ENCODE assay signal across 7 cellular contexts in genomic region chr6:43723737-43724295, GRCh38. TPM values are rescaled to one million over a fixed set of nuclear protein-coding genes. Genes with fewer than 3 reads are reported as not detected.
DNase-seq lines count a peak whose midpoint lies in the region; ATAC-seq and TF ChIP-seq lines count a peak whose summit lies in the region.

No MANE protein-coding gene starts in this region.

- H3K4me3 Mint-ChIP-seq in HFFc6 = no peak overlapping the region
- no peak overlapping the region for H3K4me3 Mint-ChIP-seq in WTC11

- DNase-seq in HFFc6 (no peak), NCI-H146 (lab: John Stamatoyannopoulos, UW) (peak; percentile 88), WTC11 (ENCODE audit: low spot score) (peak; percentile 80), cardiac fibroblast (ENCODE audit: low read depth in 2 of 2) (peak; percentile 76 to 77), left lobe of liver (ENCODE audit: low spot score) (peak; percentile 77)
- DNase-seq in stimulated activated CD8-positive, alpha-beta memory T cell treated with anti-CD3 and anti-CD28 coated beads, Interleukin-15, amount 100 ng/mL, for 48 hours (ENCODE audit: low read depth in 2 of 2) = peak; percentile 49 to 55

- POLR2A ChIA-PET in WTC11 (lab: Charles Lee) = interaction anchor here (1.0 kb wide), 1 partner anchor 45 kb away, joined by 4 read pairs; no protein-coding TSS in a partner anchor

- no peaks in the 10 kb centered on the region for H3K36me3 Mint-ChIP-seq in HFFc6 (ENCODE audit: low read depth)
- H3K36me3 Mint-ChIP-seq in WTC11 = no peaks in the 10 kb centered on the region

- no peak overlapping the region for H3K4me3 ChIP-seq in cardiac fibroblast (replicated peaks in 1 of 2; ENCODE audit: low read depth in 2 of 2, low read length in 2 of 2)

- H3K4me1 Mint-ChIP-seq in HFFc6 (ENCODE audit: low read depth) (peaks cover 7% of the 10 kb centered on the region; the same call in 1 of the 2 replicates), WTC11 (peaks cover 12% of the 10 kb centered on the region)

- ATAC-seq in WTC11 = peak; percentile 93
- ATAC-seq in left lobe of liver = peak; percentile 97

- no peak overlapping the region for H3K27ac Mint-ChIP-seq in HFFc6
- no peak overlapping the region for H3K27ac Mint-ChIP-seq in WTC11

- peak; percentile 86 for TF ChIP-seq CTCF in GM12872 (IDR thresholded peaks at IDR 0.05; ENCODE audit: insufficient read depth, low read depth, low read length)
- TF ChIP-seq CTCF in HFFc6 (IDR thresholded peaks at IDR 0.05) = peak; percentile 79
- TF ChIP-seq CTCF in WTC11 (IDR thresholded peaks at IDR 0.05) = peak; percentile 60
- TF ChIP-seq CTCF in cardiac fibroblast (IDR thresholded peaks at IDR 0.05; ENCODE audit: low read depth, low read length) = peak; percentile 72

- H3K27me3 Mint-ChIP-seq in HFFc6 (ENCODE audit: insufficient read depth) (peaks cover 12% of the 10 kb centered on the region), WTC11 (ENCODE audit: low read depth) (no peaks in the 10 kb centered on the region; the same call in 1 of the 2 replicates)

- CTCF ChIA-PET in WTC11 (lab: Charles Lee) = interaction anchor here (0.6 to 2.7 kb wide), 16 partner anchors 9 to 355 kb away, joined by 3 to 18 read pairs (median 6); partner anchors contain the start of genes RSPH9 and VEGFA

- H3K9me3 Mint-ChIP-seq in HFFc6 (no peaks in the 10 kb centered on the region), WTC11 (peaks cover 1% of the 10 kb centered on the region)

TF ChIP-seq in WTC11, 78 proteins besides CTCF, POLR2A, EP300 and RAD21 (continues in another document):
- TF ChIP-seq AFF4 (CRISPR knock-in tag; IDR thresholded peaks at IDR 0.05; ENCODE audit: borderline replicate concordance) (no peak), NFE2L1 (CRISPR knock-in tag; IDR thresholded peaks at IDR 0.05) (no peak), IRF1 (CRISPR knock-in tag; IDR thresholded peaks at IDR 0.05) (no peak), ZMAT4 (CRISPR knock-in tag; IDR thresholded peaks at IDR 0.05) (no peak), ZNF425 (CRISPR knock-in tag; conservative IDR thresholded peaks at IDR 0.05) (no peak), ZNF423 (CRISPR knock-in tag; IDR thresholded peaks at IDR 0.05) (peak; percentile 13; the same call in 1 of the 2 replicates), FOXJ3 (CRISPR knock-in tag; IDR thresholded peaks at IDR 0.05; ENCODE audit: borderline replicate concordance) (no peak), GABPB1 (CRISPR knock-in tag; IDR thresholded peaks at IDR 0.05) (peak; percentile 66), MLX (CRISPR knock-in tag; IDR thresholded peaks at IDR 0.05) (no peak), KAT7 (CRISPR knock-in tag; IDR thresholded peaks at IDR 0.05; ENCODE audit: borderline replicate concordance) (no peak), USF1 (CRISPR knock-in tag; IDR thresholded peaks at IDR 0.05) (no peak), ATF6 (CRISPR knock-in tag; IDR thresholded peaks at IDR 0.05) (no peak)

RNA-seq across cellular contexts. Expression of gene MRPS18A, which starts 36.2 kb away (rescaled TPM):
- 10 to 100 TPM; 34.3 to 42.8 (median 38.3) TPM for total RNA-seq in HFFc6 (2021; fragmentation: NEBNext Ultra II Directional; extraction: Animal tissue kit (Norgen Biotek cat#: 25700))
- total RNA-seq in WTC11 (2021) (58.6 to 61.6 TPM (median 59.1 TPM) in 3 replicates), left lobe of liver (26.6 TPM)

RNA-seq across cellular contexts. Expression of gene VEGFA, which starts 46.2 kb away (rescaled TPM):
- 10 to 100 TPM; 26.0 to 37.4 (median 28.3) TPM for total RNA-seq in HFFc6 (2021; fragmentation: NEBNext Ultra II Directional; extraction: Animal tissue kit (Norgen Biotek cat#: 25700))
- total RNA-seq in WTC11 (2021) (41.9 to 44.4 TPM (median 43.8 TPM) in 3 replicates), left lobe of liver (135 TPM)
